In the genomic region with DNA sequence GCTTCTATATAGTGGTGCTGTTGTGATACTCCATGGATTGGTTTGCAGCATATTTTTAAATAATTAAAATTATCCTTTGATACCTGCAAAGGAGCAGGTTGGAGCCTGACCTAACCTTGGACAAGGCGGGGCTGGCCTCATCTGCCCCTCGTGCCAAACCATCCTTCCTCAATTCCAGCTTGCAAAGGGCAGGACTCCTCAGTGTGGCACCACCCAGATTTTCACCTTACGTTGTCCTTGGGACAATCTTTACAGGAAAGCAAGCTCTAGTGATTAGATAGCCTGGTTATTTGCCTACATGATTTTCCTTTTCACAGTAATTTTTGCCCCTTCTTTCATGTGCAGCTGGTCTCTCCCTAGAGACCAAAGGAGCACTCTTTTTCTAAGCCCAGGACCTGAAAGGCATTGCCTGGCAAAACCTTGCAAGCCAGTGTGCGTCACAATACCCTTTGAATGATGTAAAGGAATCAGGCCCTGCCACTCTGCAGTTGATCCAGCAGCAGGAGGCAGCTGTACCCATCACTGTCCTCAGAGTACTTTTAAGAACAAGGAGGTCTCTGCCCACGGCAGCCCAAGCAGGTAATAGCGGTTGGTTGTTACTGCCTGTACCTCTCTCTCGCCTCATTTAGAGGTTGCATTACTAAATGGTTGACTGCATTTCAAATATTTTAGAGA, we compare ENCODE assay signal across 1 cellular context.
TF ChIP-seq lines count a peak whose summit lies in the region.

No MANE protein-coding gene starts in this region.

TF ChIP-seq in GM23338, 12 proteins besides CTCF, POLR2A, EP300 and RAD21 (continued from another document):
- TF ChIP-seq, protein P1, sequence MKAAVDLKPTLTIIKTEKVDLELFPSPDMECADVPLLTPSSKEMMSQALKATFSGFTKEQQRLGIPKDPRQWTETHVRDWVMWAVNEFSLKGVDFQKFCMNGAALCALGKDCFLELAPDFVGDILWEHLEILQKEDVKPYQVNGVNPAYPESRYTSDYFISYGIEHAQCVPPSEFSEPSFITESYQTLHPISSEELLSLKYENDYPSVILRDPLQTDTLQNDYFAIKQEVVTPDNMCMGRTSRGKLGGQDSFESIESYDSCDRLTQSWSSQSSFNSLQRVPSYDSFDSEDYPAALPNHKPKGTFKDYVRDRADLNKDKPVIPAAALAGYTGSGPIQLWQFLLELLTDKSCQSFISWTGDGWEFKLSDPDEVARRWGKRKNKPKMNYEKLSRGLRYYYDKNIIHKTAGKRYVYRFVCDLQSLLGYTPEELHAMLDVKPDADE (IDR thresholded peaks at IDR 0.05): no peak
- TF ChIP-seq EZH2phosphoT487 (IDR thresholded peaks at IDR 0.05; ENCODE audit: unreplicated experiment): no peak
- TF ChIP-seq ZNF331 (CRISPR knock-in tag; IDR thresholded peaks at IDR 0.05; ENCODE audit: low read depth): no peak
- TF ChIP-seq ZNF114 (CRISPR knock-in tag; IDR thresholded peaks at IDR 0.05): no peak
- TF ChIP-seq STAT1 (IDR thresholded peaks at IDR 0.05; ENCODE audit: unreplicated experiment): no peak
- TF ChIP-seq EZH2 (IDR thresholded peaks at IDR 0.05; ENCODE audit: low read depth, unreplicated experiment): no peak
- TF ChIP-seq, protein P2, sequence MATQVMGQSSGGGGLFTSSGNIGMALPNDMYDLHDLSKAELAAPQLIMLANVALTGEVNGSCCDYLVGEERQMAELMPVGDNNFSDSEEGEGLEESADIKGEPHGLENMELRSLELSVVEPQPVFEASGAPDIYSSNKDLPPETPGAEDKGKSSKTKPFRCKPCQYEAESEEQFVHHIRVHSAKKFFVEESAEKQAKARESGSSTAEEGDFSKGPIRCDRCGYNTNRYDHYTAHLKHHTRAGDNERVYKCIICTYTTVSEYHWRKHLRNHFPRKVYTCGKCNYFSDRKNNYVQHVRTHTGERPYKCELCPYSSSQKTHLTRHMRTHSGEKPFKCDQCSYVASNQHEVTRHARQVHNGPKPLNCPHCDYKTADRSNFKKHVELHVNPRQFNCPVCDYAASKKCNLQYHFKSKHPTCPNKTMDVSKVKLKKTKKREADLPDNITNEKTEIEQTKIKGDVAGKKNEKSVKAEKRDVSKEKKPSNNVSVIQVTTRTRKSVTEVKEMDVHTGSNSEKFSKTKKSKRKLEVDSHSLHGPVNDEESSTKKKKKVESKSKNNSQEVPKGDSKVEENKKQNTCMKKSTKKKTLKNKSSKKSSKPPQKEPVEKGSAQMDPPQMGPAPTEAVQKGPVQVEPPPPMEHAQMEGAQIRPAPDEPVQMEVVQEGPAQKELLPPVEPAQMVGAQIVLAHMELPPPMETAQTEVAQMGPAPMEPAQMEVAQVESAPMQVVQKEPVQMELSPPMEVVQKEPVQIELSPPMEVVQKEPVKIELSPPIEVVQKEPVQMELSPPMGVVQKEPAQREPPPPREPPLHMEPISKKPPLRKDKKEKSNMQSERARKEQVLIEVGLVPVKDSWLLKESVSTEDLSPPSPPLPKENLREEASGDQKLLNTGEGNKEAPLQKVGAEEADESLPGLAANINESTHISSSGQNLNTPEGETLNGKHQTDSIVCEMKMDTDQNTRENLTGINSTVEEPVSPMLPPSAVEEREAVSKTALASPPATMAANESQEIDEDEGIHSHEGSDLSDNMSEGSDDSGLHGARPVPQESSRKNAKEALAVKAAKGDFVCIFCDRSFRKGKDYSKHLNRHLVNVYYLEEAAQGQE (IDR thresholded peaks at IDR 0.05; ENCODE audit: unreplicated experiment): no peak
TF ChIP-seq in GM23338: peak in this region for 0.
